ENCODE assay signal across 18 cellular contexts in the genomic region with DNA sequence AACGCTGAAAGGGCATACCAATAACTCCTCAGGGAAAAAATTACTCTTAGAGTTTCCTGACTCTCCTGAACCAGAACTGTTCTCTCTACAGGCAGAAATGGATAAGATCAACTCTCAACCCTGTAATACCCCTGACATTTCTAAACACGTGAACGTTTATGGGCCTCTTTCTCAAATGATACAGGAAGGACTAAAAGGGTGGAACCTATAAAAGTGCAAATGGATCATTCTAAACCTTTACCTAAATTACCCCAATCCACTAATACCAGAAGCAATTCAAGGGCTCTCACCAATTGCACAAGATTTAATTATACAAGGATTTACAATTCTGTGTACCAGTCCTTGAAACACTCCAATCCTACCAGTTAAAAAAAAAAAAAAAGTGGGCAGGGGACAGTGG.
"Had no signal": no experiment of that assay in that cellular context is flagged by ENCODE, and none has a peak within 500 bp of the region (broad histone marks: within the 10 kb centered on the region; RNA-seq: fewer than 3 reads in every experiment).

No MANE protein-coding gene starts in this region.

- DNase-seq: KBM-7, MV-4-11, NCI-H1048, NCI-H1105, NCI-H1417, NCI-H187, NCI-H2029, NCI-H2081 treated with DMSO at 0.1 percent for 48 hours, NCI-H2227 treated with DMSO at 0.1 percent for 48 hours, NCI-H524 treated with DMSO at 0.1 percent for 48 hours, NCI-H69, NCI-H774, PC-3, SHP77, SK-N-SH, SW 1271, T-cell had no signal

- ATAC-seq: Panc1, PC-3, T-cell had no signal

- H3K9me3 ChIP-seq: SK-N-SH had no signal
